Comparison of ENCODE assay signal across 24 cellular contexts in genomic region chr6:148790404-148790803, GRCh38. TPM values are rescaled to one million over a fixed set of nuclear protein-coding genes. Genes with fewer than 3 reads are reported as not detected.
"Had no signal": no experiment of that assay in that cellular context is flagged by ENCODE, and none has a peak within 500 bp of the region (broad histone marks: within the 10 kb centered on the region; RNA-seq: fewer than 3 reads in every experiment).

No MANE protein-coding gene starts in this region.

- H3K4me3 Mint-ChIP-seq: activated CD4-positive, alpha-beta memory T cell treated with anti-CD3 and anti-CD28 coated beads, Interleukin-2, amount 10 ng/mL, durations not matched to agents 7 days and 5 days; activated CD4-positive, alpha-beta T cell treated with anti-CD3 and anti-CD28 coated beads, Interleukin-2, amount 10 ng/mL, durations not matched to agents 24 days and 14 days; activated naive CD4-positive, alpha-beta T cell treated with anti-CD3 and anti-CD28 coated beads for 36 hours; activated naive CD8-positive, alpha-beta T cell treated with anti-CD3 and anti-CD28 coated beads, Interleukin-2, amount 10 ng/mL, durations not matched to agents 7 days and 5 days; activated T-cell treated with anti-CD3 and anti-CD28 coated beads, Interleukin-2, amount 50 U/mL, for 72 hours; central memory CD8-positive, alpha-beta T cell; immature natural killer cell; naive thymus-derived CD4-positive, alpha-beta T cell; stimulated activated naive CD8-positive, alpha-beta T cell treated with anti-CD3 and anti-CD28 coated beads, Interleukin-15, Interleukin-2, amounts not matched to agents 100 ng/mL and 50 ng/mL, for 24 hours had no signal

- H3K27ac Mint-ChIP-seq: activated CD4-positive, alpha-beta memory T cell treated with anti-CD3 and anti-CD28 coated beads, Interleukin-2, amount 10 ng/mL, durations not matched to agents 7 days and 5 days; activated CD4-positive, alpha-beta T cell treated with anti-CD3 and anti-CD28 coated beads, Interleukin-2, amount 10 ng/mL, durations not matched to agents 24 days and 14 days; activated naive CD4-positive, alpha-beta T cell treated with anti-CD3 and anti-CD28 coated beads for 36 hours; activated naive CD8-positive, alpha-beta T cell treated with anti-CD3 and anti-CD28 coated beads, Interleukin-2, amount 10 ng/mL, durations not matched to agents 7 days and 5 days; activated T-cell treated with anti-CD3 and anti-CD28 coated beads, Interleukin-2, amount 50 U/mL, for 72 hours; immature natural killer cell; naive thymus-derived CD4-positive, alpha-beta T cell; progenitor cell of endocrine pancreas; stimulated activated naive CD8-positive, alpha-beta T cell treated with anti-CD3 and anti-CD28 coated beads, Interleukin-15, Interleukin-2, amounts not matched to agents 100 ng/mL and 50 ng/mL, for 24 hours had no signal

- H3K9me3 Mint-ChIP-seq: activated naive CD4-positive, alpha-beta T cell treated with anti-CD3 and anti-CD28 coated beads for 36 hours; activated naive CD8-positive, alpha-beta T cell treated with anti-CD3 and anti-CD28 coated beads, Interleukin-2, amount 10 ng/mL, durations not matched to agents 7 days and 5 days; central memory CD8-positive, alpha-beta T cell; stimulated activated naive CD8-positive, alpha-beta T cell treated with anti-CD3 and anti-CD28 coated beads, Interleukin-15, Interleukin-2, amounts not matched to agents 100 ng/mL and 50 ng/mL, for 24 hours had no signal

- H3K4me1 ChIP-seq: breast epithelium, left lung had no signal

- H3K27ac ChIP-seq: breast epithelium, hepatocyte, left lung, tibial nerve had no signal

- H3K27me3 Mint-ChIP-seq: central memory CD8-positive, alpha-beta T cell; stimulated activated naive CD8-positive, alpha-beta T cell treated with anti-CD3 and anti-CD28 coated beads, Interleukin-15, Interleukin-2, amounts not matched to agents 100 ng/mL and 50 ng/mL, for 24 hours had no signal

- DNase-seq: activated CD4-positive, alpha-beta memory T cell treated with anti-CD3 and anti-CD28 coated beads, Interleukin-2, amount 10 ng/mL, durations not matched to agents 7 days and 5 days; activated CD4-positive, alpha-beta T cell treated with anti-CD3 and anti-CD28 coated beads, Interleukin-2, amount 10 ng/mL, durations not matched to agents 24 days and 14 days; activated effector memory CD4-positive, alpha-beta T cell treated with Interleukin-2 at 50 U/mL for 16 hours; activated naive CD4-positive, alpha-beta T cell treated with anti-CD3 and anti-CD28 coated beads for 36 hours; activated naive CD8-positive, alpha-beta T cell treated with anti-CD3 and anti-CD28 coated beads, Interleukin-2, amount 10 ng/mL, durations not matched to agents 7 days and 5 days; activated T-cell treated with anti-CD3 and anti-CD28 coated beads, Interleukin-2, amount 50 U/mL, for 72 hours; amniotic stem cell; effector memory CD4-positive, alpha-beta T cell; foreskin melanocyte; glutamatergic neuron; immature natural killer cell; left lung; naive thymus-derived CD4-positive, alpha-beta T cell; stimulated activated CD4-positive, alpha-beta T cell treated with anti-CD3 and anti-CD28 coated beads, Interleukin-2, amount 100 ng/mL, for 48 hours; stimulated activated CD8-positive, alpha-beta memory T cell treated with anti-CD3 and anti-CD28 coated beads, Interleukin-4, amount 100 ng/mL, for 48 hours; T1000 had no signal

- H3K27me3 ChIP-seq: breast epithelium, hepatocyte, left lung, tibial nerve had no signal

- H3K4me3 ChIP-seq: breast epithelium, hepatocyte, left lung, lung, tibial nerve had no signal

- H3K4me1 Mint-ChIP-seq: activated CD4-positive, alpha-beta memory T cell treated with anti-CD3 and anti-CD28 coated beads, Interleukin-2, amount 10 ng/mL, durations not matched to agents 7 days and 5 days; activated CD4-positive, alpha-beta T cell treated with anti-CD3 and anti-CD28 coated beads, Interleukin-2, amount 10 ng/mL, durations not matched to agents 24 days and 14 days; activated naive CD8-positive, alpha-beta T cell treated with anti-CD3 and anti-CD28 coated beads, Interleukin-2, amount 10 ng/mL, durations not matched to agents 7 days and 5 days; naive thymus-derived CD4-positive, alpha-beta T cell had no signal

- H3K36me3 Mint-ChIP-seq: activated naive CD8-positive, alpha-beta T cell treated with anti-CD3 and anti-CD28 coated beads, Interleukin-2, amount 10 ng/mL, durations not matched to agents 7 days and 5 days; naive thymus-derived CD4-positive, alpha-beta T cell had no signal

- H3K36me3 ChIP-seq: breast epithelium, left lung, tibial nerve had no signal

- ATAC-seq: activated T-cell treated with anti-CD3 and anti-CD28 coated beads, Interleukin-2, amount 50 U/mL, for 72 hours; esophagus mucosa; left lung; naive thymus-derived CD4-positive, alpha-beta T cell had no signal

RNA-seq across cellular contexts. Expression of gene UST, which starts 43.6 kb away (rescaled TPM):
- polyA plus RNA-seq: naive thymus-derived CD4-positive, alpha-beta T cell had no signal
